21 cellular contexts compared by ENCODE assay signal in the genomic region with DNA sequence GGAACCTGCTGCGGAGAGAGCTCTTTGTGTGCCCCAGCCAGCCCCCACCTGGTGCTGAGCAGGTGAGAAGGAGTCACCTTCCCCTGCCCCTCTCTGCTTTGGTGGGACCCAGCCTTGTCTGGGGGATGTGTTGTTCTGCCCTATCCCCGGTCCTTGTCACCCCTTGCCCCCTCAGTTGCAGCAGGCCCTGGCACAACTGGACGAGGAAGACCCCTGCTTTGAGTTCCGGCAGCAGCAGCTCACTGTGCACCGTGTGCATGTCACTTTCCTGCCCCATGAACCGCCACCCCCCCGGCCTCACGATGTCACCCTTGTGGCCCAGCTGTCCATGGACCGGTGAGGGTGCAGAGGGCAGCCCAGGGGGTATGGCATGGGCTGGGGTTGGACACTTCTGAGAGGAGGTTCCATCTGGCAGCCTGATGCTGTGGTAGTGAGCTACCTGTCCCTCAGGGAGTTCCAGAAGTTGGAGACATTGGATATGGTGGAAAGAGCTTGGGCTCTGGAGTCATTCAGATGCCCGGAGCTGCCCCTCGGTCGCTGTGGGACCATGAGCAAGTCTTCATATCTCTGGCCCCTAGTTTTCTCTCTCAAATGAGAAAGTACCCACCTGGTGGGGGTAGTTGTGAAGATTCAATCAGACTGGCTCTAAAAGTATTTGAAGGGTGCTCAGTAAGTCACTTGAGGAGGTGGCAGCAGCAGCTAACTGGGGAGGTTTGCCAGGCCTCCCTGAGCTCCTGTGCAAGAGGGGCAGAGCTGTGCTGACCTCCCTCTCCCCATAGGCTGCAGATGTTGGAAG. TPM values are rescaled to one million over a fixed set of nuclear protein-coding genes. Genes with fewer than 3 reads are reported as not detected.
DNase-seq lines count a peak whose midpoint lies in the region; ATAC-seq and TF ChIP-seq lines count a peak whose summit lies in the region.
"Had no signal": no experiment of that assay in that cellular context is flagged by ENCODE, and none has a peak within 500 bp of the region (broad histone marks: within the 10 kb centered on the region; RNA-seq: fewer than 3 reads in every experiment).

No MANE protein-coding gene starts in this region.

- no peak for TF ChIP-seq CTCF in RWPE2 (IDR thresholded peaks at IDR 0.05; ENCODE audit: poor library complexity, severe bottlenecking)

- ATAC-seq in stimulated activated naive CD8-positive, alpha-beta T cell treated with anti-CD3 and anti-CD28 coated beads, Interleukin-15, Interleukin-2, amounts not matched to agents 100 U/mL and 50 U/mL, for 24 hours: no peak
- no peak for ATAC-seq in stimulated activated naive CD8-positive, alpha-beta T cell treated with anti-CD3 and anti-CD28 coated beads, Interleukin-15, amount 100 ng/mL, for 72 hours
- no peak for ATAC-seq in RWPE2 (ENCODE audit: low read depth)
- ATAC-seq in activated CD4-positive, CD25-positive, alpha-beta regulatory T cell treated with anti-CD3 and anti-CD28 coated beads, Interleukin-2, amount 50 U/mL, for 24 hours: no peak
- ATAC-seq in HG03439 (IDR thresholded peaks at IDR 0.05; ENCODE audit: unreplicated experiment): no peak

- H3K9me3 ChIP-seq in RWPE2 (ENCODE audit: severe bottlenecking): no peaks in the 10 kb centered on the region
- H3K9me3 ChIP-seq: HAP-1, neutrophil had no signal

- peaks cover 55% of the 10 kb centered on the region for H3K4me1 Mint-ChIP-seq in stimulated activated naive CD8-positive, alpha-beta T cell treated with anti-CD3 and anti-CD28 coated beads, Interleukin-15, amount 100 ng/mL, for 72 hours

- no peaks in the 10 kb centered on the region for H3K9me3 Mint-ChIP-seq in stimulated activated naive CD8-positive, alpha-beta T cell treated with anti-CD3 and anti-CD28 coated beads, Interleukin-15, amount 100 ng/mL, for 72 hours
- H3K9me3 Mint-ChIP-seq: T-helper 2 cell treated with Interferon-gamma antibody and Interleukin-4, amounts not matched to agents 5 μg/mL and 100 μg/mL, for 36 hours had no signal

- no peak overlapping the region for H3K27ac Mint-ChIP-seq in stimulated activated naive CD8-positive, alpha-beta T cell treated with anti-CD3 and anti-CD28 coated beads, Interleukin-15, amount 100 ng/mL, for 72 hours

- peak overlapping the region; percentile 95 for H3K27ac ChIP-seq in RWPE2 (ENCODE audit: poor library complexity, severe bottlenecking)
- H3K27ac ChIP-seq: dorsolateral prefrontal cortex, neutrophil, SJSA1 had no signal

- peaks cover 33% of the 10 kb centered on the region for H3K36me3 ChIP-seq in RWPE2 (ENCODE audit: low read depth)
- H3K36me3 ChIP-seq: HAP-1 had no signal

- peaks cover 20% of the 10 kb centered on the region for H3K27me3 Mint-ChIP-seq in stimulated activated naive CD8-positive, alpha-beta T cell treated with anti-CD3 and anti-CD28 coated beads, Interleukin-15, amount 100 ng/mL, for 72 hours

- H3K4me3 Mint-ChIP-seq in stimulated activated naive CD8-positive, alpha-beta T cell treated with anti-CD3 and anti-CD28 coated beads, Interleukin-15, amount 100 ng/mL, for 72 hours: no peak overlapping the region
- H3K4me3 Mint-ChIP-seq: T-helper 2 cell treated with Interferon-gamma antibody and Interleukin-4, amounts not matched to agents 5 μg/mL and 100 μg/mL, for 36 hours had no signal

- DNase-seq in stimulated activated naive CD8-positive, alpha-beta T cell treated with anti-CD3 and anti-CD28 coated beads, Interleukin-15, Interleukin-2, amounts not matched to agents 100 U/mL and 50 U/mL, for 24 hours: peak; percentile 2
- no peak for DNase-seq in stimulated activated naive CD8-positive, alpha-beta T cell treated with anti-CD3 and anti-CD28 coated beads, Interleukin-15, amount 100 ng/mL, for 72 hours
- DNase-seq in RWPE2 (ENCODE audit: low spot score) (peak; percentile 46), mesenteric fat pad (ENCODE audit: low spot score) (peak; percentile 65), ureter (ENCODE audit: low spot score) (peak; percentile 37), KG1 (lab: John Stamatoyannopoulos, UW) (no peak)
- DNase-seq: activated CD4-positive, CD25-positive, alpha-beta regulatory T cell; activated gamma-delta T cell; caudate nucleus; erythroblast; MM.1S; NCI-H2171 treated with DMSO at 0.1 percent for 48 hours; NCI-H69; retina had no signal

- H3K4me1 ChIP-seq in RWPE2 (ENCODE audit: insufficient read depth, poor library complexity, severe bottlenecking): peaks cover 38% of the 10 kb centered on the region
- H3K4me1 ChIP-seq: HAP-1 had no signal

- no peaks in the 10 kb centered on the region for H3K27me3 ChIP-seq in RWPE2 (ENCODE audit: insufficient read depth, poor library complexity, severe bottlenecking)

- no peak overlapping the region for H3K4me3 ChIP-seq in RWPE2 (ENCODE audit: severe bottlenecking)
- H3K4me3 ChIP-seq: dorsolateral prefrontal cortex, HAP-1, SJSA1 had no signal

RNA-seq across cellular contexts. Expression of gene LARGE2, which starts 4.3 kb away (rescaled TPM):
- total RNA-seq in mesenteric fat pad (not detected), ureter (18.0 TPM)
- total RNA-seq: SJSA1 had no signal

RNA-seq across cellular contexts. Expression of gene PEX16, which starts 9.1 kb away (rescaled TPM):
- total RNA-seq in mesenteric fat pad: 21.5 TPM
- 29.1 TPM for total RNA-seq in ureter

RNA-seq across cellular contexts. Expression of gene FREY1, which starts 19.7 kb away (rescaled TPM):
- total RNA-seq in mesenteric fat pad (1.4 TPM), ureter (0.70 TPM)

RNA-seq across cellular contexts. Expression of gene MAPK8IP1, which starts 41.3 kb away (rescaled TPM):
- total RNA-seq in mesenteric fat pad: 4.2 TPM
- 7.2 TPM for total RNA-seq in ureter

Comparison
In these comparisons a context has a peak if more than half of its experiments do, and no peak if none do; other contexts are left out.
1. DNase-seq: peak in stimulated activated naive CD8-positive, alpha-beta T cell treated with anti-CD3 and anti-CD28 coated beads, Interleukin-15, Interleukin-2, amounts not matched to agents 100 U/mL and 50 U/mL, for 24 hours (single experiment), RWPE2 (single experiment), mesenteric fat pad (single experiment) and ureter (single experiment); none in stimulated activated naive CD8-positive, alpha-beta T cell treated with anti-CD3 and anti-CD28 coated beads, Interleukin-15, amount 100 ng/mL, for 72 hours (0 of 2) and KG1 (single experiment).
2. RNA of gene LARGE2, which starts 4.3 kb away (total RNA-seq): 18.0 TPM in ureter (single experiment); not detected in mesenteric fat pad (single experiment); every median in the first group is over 10 times any median in the second.